1 cellular context compared by ENCODE assay signal in genomic region chr5:108748354-108749129, GRCh38.
TF ChIP-seq lines count a peak whose summit lies in the region.

No MANE protein-coding gene starts in this region.

TF ChIP-seq in HepG2, 621 proteins besides CTCF, POLR2A, EP300 and RAD21 (continued from another document and continues in another):
- TF ChIP-seq UBTF (CRISPR knock-in tag; IDR thresholded peaks at IDR 0.05) (peak; percentile 100), ATF7 (IDR thresholded peaks at IDR 0.05) (no peak), ATF7 (CRISPR knock-in tag; IDR thresholded peaks at IDR 0.05) (no peak), CREB1 (IDR thresholded peaks at IDR 0.05) (peak; percentile 87), CREB1 (CRISPR knock-in tag; IDR thresholded peaks at IDR 0.05) (peak; percentile 60; the same call in 1 of the 2 replicates), ZNF552 (CRISPR knock-in tag; IDR thresholded peaks at IDR 0.05; ENCODE audit: borderline replicate concordance) (no peak), BHLHE40 (IDR thresholded peaks at IDR 0.05; ENCODE audit: low read length) (no peak), ZNF33B (CRISPR knock-in tag; IDR thresholded peaks at IDR 0.05) (peak; percentile 94), ZHX1 (CRISPR knock-in tag; IDR thresholded peaks at IDR 0.05; ENCODE audit: low read depth) (no peak), ZKSCAN5 (CRISPR knock-in tag; IDR thresholded peaks at IDR 0.05) (peak; percentile 59; the same call in 1 of the 2 replicates), ZNF253 (CRISPR knock-in tag; IDR thresholded peaks at IDR 0.05; ENCODE audit: borderline replicate concordance) (peak; percentile 85), HIVEP1 (CRISPR knock-in tag; IDR thresholded peaks at IDR 0.05) (peak; percentile 73; the same call in 1 of the 2 replicates), ZNF34 (CRISPR knock-in tag; IDR thresholded peaks at IDR 0.05; ENCODE audit: borderline replicate concordance) (peak; percentile 80; the same call in 1 of the 2 replicates), ZNF709 (CRISPR knock-in tag; IDR thresholded peaks at IDR 0.05) (peak; percentile 70; the same call in 1 of the 2 replicates), ZNF280B (CRISPR knock-in tag; IDR thresholded peaks at IDR 0.05; ENCODE audit: borderline replicate concordance) (peak; percentile 92), MAFF (IDR thresholded peaks at IDR 0.05; ENCODE audit: low read depth, low read length) (no peak), ATF5 (CRISPR knock-in tag; IDR thresholded peaks at IDR 0.05; ENCODE audit: low read depth) (no peak), ZNF501 (CRISPR knock-in tag; IDR thresholded peaks at IDR 0.05) (peak; percentile 98), MIER2 (CRISPR knock-in tag; IDR thresholded peaks at IDR 0.05) (0 out of 2 replicates have a peak, but pooled peaks have one; percentile 29), POGK (CRISPR knock-in tag; conservative IDR thresholded peaks at IDR 0.05) (peak; percentile 94), ZNF160 (CRISPR knock-in tag; IDR thresholded peaks at IDR 0.05) (peak; percentile 50; the same call in 1 of the 2 replicates), WIZ (CRISPR knock-in tag; IDR thresholded peaks at IDR 0.05) (peak; percentile 61), ZNF747 (CRISPR knock-in tag; IDR thresholded peaks at IDR 0.05; ENCODE audit: borderline replicate concordance) (peak; percentile 85; the same call in 1 of the 2 replicates), ZNF761 (CRISPR knock-in tag; conservative IDR thresholded peaks at IDR 0.05) (no peak), ZBTB8A (CRISPR knock-in tag; IDR thresholded peaks at IDR 0.05; ENCODE audit: borderline replicate concordance, low read depth) (no peak), GFI1 (CRISPR knock-in tag; IDR thresholded peaks at IDR 0.05; ENCODE audit: borderline replicate concordance) (peak; percentile 62; the same call in 1 of the 2 replicates), HCFC1 (IDR thresholded peaks at IDR 0.05; ENCODE audit: low read depth, low read length) (no peak; the same call in 1 of the 2 replicates), ZNF883 (CRISPR knock-in tag; IDR thresholded peaks at IDR 0.05; ENCODE audit: not compliant biosample characterization) (peak; percentile 44), ZMYM3 (CRISPR knock-in tag; IDR thresholded peaks at IDR 0.05) (peak; percentile 42; the same call in 1 of the 2 replicates), ZNF281 (CRISPR knock-in tag; IDR thresholded peaks at IDR 0.05; ENCODE audit: borderline replicate concordance) (peak; percentile 4; the same call in 1 of the 2 replicates), IKZF1 (IDR thresholded peaks at IDR 0.05) (no peak), ZBTB14 (CRISPR knock-in tag; IDR thresholded peaks at IDR 0.05) (no peak; the same call in 1 of the 2 replicates), ZNF562 (CRISPR knock-in tag; IDR thresholded peaks at IDR 0.05; ENCODE audit: borderline replicate concordance) (no peak), BRD4 (CRISPR knock-in tag; IDR thresholded peaks at IDR 0.05) (peak; percentile 78), ZNF143 (CRISPR knock-in tag; IDR thresholded peaks at IDR 0.05) (no peak), GABPB1 (CRISPR knock-in tag; IDR thresholded peaks at IDR 0.05) (peak; percentile 81; the same call in 1 of the 2 replicates), ARID5B (CRISPR knock-in tag; IDR thresholded peaks at IDR 0.05) (peak; percentile 67), ZBED4 (CRISPR knock-in tag; IDR thresholded peaks at IDR 0.05; ENCODE audit: borderline replicate concordance) (peak; percentile 76; the same call in 1 of the 2 replicates), MXD4 (CRISPR knock-in tag; IDR thresholded peaks at IDR 0.05) (peak; percentile 82)
